In the genomic region with DNA sequence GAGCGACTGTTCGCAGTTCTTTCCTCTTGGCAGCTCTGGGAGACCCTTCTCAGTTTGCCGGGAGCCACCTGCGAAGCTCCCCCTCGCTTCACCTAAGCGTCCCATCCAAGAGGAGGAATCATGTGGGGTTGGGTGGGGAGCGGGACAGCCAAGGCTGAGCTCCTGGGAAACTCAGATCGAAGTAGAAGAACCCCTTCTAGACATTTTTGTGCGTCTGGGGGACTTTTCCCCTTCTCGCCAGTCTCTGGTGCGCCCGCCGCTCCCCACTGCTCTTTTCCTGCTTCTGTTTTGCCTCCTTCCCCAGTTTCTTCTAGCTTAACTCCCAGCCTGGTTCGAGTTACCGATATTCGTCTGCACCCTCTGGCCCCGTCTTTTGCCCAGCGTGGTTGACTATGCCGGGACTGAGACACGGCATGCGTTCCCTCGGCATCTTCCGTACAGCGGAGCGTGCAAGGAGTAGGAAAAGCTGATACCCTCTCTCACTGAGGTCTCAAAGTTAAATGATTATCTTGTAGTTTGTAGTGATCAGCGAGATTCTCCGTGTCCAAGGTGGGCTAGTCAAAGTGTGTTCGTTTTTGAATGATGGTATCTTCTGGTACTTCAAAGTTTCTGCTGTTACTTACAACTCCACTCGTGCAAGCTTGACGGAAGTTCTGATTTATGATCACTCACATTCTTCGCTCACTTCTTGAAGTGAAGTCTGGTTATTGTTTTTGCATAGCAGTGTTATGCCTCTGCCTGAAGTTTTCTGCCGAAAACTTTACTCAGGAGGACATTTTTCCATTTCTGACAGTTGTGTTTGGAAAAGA, we compare ENCODE assay signal across 8 cellular contexts. TPM values are rescaled to one million over a fixed set of nuclear protein-coding genes. Genes with fewer than 3 reads are reported as not detected.
DNase-seq lines count a peak whose midpoint lies in the region; ATAC-seq lines count a peak whose summit lies in the region.

No MANE protein-coding gene starts in this region.

- peak overlapping the region; percentile 99 for H3K27ac ChIP-seq in substantia nigra (ENCODE audit: low read depth, low read length, poor library complexity, severe bottlenecking)

- ATAC-seq in HG02840 (IDR thresholded peaks at IDR 0.05; ENCODE audit: low FRiP score, unreplicated experiment), result peak; percentile 17
- ATAC-seq in esophagus mucosa, result peak; percentile 49

- DNase-seq in NCI-H146 (lab: John Stamatoyannopoulos, UW) (peak; percentile 13), NCI-H146 treated with DMSO at 0.1 percent for 48 hours (lab: John Stamatoyannopoulos, UW; ENCODE audit: unreplicated experiment) (no peak), NCI-H460 (ENCODE audit: extremely low read depth, low read depth) (peak; percentile 21), activated T-cell treated with anti-CD3 and anti-CD28 coated beads for 48 hours (ENCODE audit: low read depth) (peak; percentile 23), myocyte (ENCODE audit: low read depth) (peak; percentile 60), substantia nigra (lab: John Stamatoyannopoulos, UW) (peak in 34 of 49 donors; percentile 2 to 77 (median 40))

RNA-seq across cellular contexts. Expression of a gene that starts 0.7 kb away (rescaled TPM):
- 10.3 and 12.4 TPM in 2 replicates for total RNA-seq in NCI-H460 (2014; rRNA removed; shearing (Covaris generic))
- 9.1 and 13.7 TPM in 2 replicates for polyA plus RNA-seq in NCI-H460 (2014; cell fraction: nucleus; rRNA removed)
- 8.4 TPM for total RNA-seq in esophagus mucosa
- total RNA-seq in myocyte, result 7.9 and 12.2 TPM in 2 replicates
- polyA plus RNA-seq in myocyte (2012), result 4.1 TPM

RNA-seq across cellular contexts. Expression of a gene that starts 1.1 kb away (rescaled TPM):
- 92.3 and 94.0 TPM in 2 replicates for total RNA-seq in NCI-H460 (2014; rRNA removed; shearing (Covaris generic))
- polyA plus RNA-seq in NCI-H460 (2014; cell fraction: nucleus; rRNA removed), result 32.2 and 58.5 TPM in 2 replicates
- total RNA-seq in esophagus mucosa, result 15.7 TPM
- total RNA-seq in myocyte, result 258 and 369 TPM in 2 replicates
- polyA plus RNA-seq in myocyte (2012), result 50.3 TPM
